In the genomic region with DNA sequence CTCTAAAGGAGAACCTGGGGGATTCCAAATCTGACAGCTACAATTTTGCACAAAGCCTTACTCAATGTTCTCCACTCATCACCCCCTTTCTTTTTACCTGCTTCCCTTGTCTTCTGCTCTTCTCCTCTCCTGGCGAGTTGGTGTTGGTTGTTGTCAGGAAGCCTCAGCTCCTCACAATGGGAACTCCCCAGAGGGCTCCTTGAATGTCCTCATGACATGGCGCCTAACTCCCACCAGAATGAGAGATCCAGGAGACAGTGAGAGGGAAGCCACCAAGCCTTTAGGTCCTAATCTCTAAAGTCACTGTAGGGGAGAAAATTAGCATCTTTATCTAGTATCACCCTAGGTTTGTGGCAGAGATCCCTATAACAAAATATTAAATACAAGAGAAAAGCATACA, we compare ENCODE assay signal across 21 cellular contexts.
A peak's percentile ranks its signal among the peaks of the same experiment; 100 is the strongest.
DNase-seq lines count a peak whose midpoint lies in the region; ATAC-seq, FAIRE-seq and TF ChIP-seq lines count a peak whose summit lies in the region.
"Had no signal": no experiment of that assay in that cellular context is flagged by ENCODE, and none has a peak within 500 bp of the region (broad histone marks: within the 10 kb centered on the region; RNA-seq: fewer than 3 reads in every experiment).

No MANE protein-coding gene starts in this region.

- H3K9me1 ChIP-seq in K562 (ENCODE audit: control insufficient read depth, insufficient read depth, low read length): no peaks in the 10 kb centered on the region

- intact Hi-C loops in Caco-2 (cut with micrococcal nuclease; ENCODE audit: unreplicated experiment) (loop anchor here (5.0 kb wide), 1 partner anchor 61 kb away; no protein-coding TSS in a partner anchor), K562 (cut with micrococcal nuclease) (loop anchor here (2.0 kb wide), 1 partner anchor 59 kb away; no protein-coding TSS in a partner anchor)

- H3K9me3 ChIP-seq in Caco-2: no peaks in the 10 kb centered on the region
- no peaks in the 10 kb centered on the region for H3K9me3 ChIP-seq in H9 (ENCODE audit: control insufficient read depth, low read depth, low read length)
- H3K9me3 ChIP-seq in K562 (replicated peaks; ENCODE audit: control insufficient read depth, insufficient read depth, low read depth, low read length): no peaks in the 10 kb centered on the region
- H3K9me3 ChIP-seq: BLaER1 treated with 17β-estradiol and CSF1 and Interleukin-3, amounts not matched to agents 10 nM and 100 nM had no signal

- no peaks in the 10 kb centered on the region for H3K79me1 ChIP-seq in H9 (ENCODE audit: insufficient read depth, low read depth, low read length, poor library complexity, severe bottlenecking)

- no peak overlapping the region for H3K23ac ChIP-seq in H9 (ENCODE audit: insufficient read length, low read depth, low read length)

- no peak overlapping the region for H3K4ac ChIP-seq in H9 (ENCODE audit: low read depth, low read length)

- H2AK5ac ChIP-seq in H9 (ENCODE audit: insufficient read length, low read length): no peak overlapping the region

- no peak for FAIRE-seq in K562 (lab: Jason Lieb, UNC)
- FAIRE-seq: D721Med, G401.6, GM12892, GM18507, HTR-8/SVneo had no signal

- no peak overlapping the region for H3T11ph ChIP-seq in H9 (ENCODE audit: low read length)

- H4K8ac ChIP-seq in H9 (replicated peaks; ENCODE audit: insufficient read length, low read depth, low read length): no peak overlapping the region

- H3K79me2 ChIP-seq in H9 (ENCODE audit: insufficient read depth, low read length) (no peaks in the 10 kb centered on the region), K562 (ENCODE audit: control insufficient read depth, insufficient read depth, low read length) (no peaks in the 10 kb centered on the region)

- H3K36me3 Mint-ChIP-seq in Caco-2 (ENCODE audit: insufficient read depth, unreplicated experiment) (peaks cover 12% of the 10 kb centered on the region), H9 (ENCODE audit: insufficient read depth in 1 of 3, low read depth in 3 of 3) (peaks cover 0 to 5% (median 0%) of the 10 kb centered on the region in 3 experiments; a peak in 3 of 7 replicates)
- H3K36me3 Mint-ChIP-seq: CD8-positive, alpha-beta T cell had no signal

- no peak for ATAC-seq in K562
- ATAC-seq in GM18861 (IDR thresholded peaks at IDR 0.05; ENCODE audit: unreplicated experiment): no peak
- ATAC-seq: CD8-positive, alpha-beta T cell had no signal

- H3K56ac ChIP-seq in H9 (ENCODE audit: insufficient read length, low read depth, low read length): no peak overlapping the region

- no peak for DNase-seq in Caco-2
- DNase-seq in H9: no peak
- no peak for DNase-seq in K562 (ENCODE audit: extremely low read depth in 1 of 4, low spot score in 3 of 4)
- DNase-seq in epithelial cell of prostate (ENCODE audit: low read depth, low spot score): no peak
- DNase-seq in stimulated activated CD4-positive, alpha-beta T cell treated with anti-CD3 and anti-CD28 coated beads, Interleukin-1b, Interleukin-23, amount 100 ng/mL, for 48 hours: no peak
- no peak for DNase-seq in SW480 (ENCODE audit: low spot score)
- DNase-seq in activated T-cell treated with anti-CD3 and anti-CD28 coated beads, Interleukin-2, amount 50 U/mL, for 1 hour: no peak
- DNase-seq: CD8-positive, alpha-beta T cell; COR-L47; GOT3; HCEC 1CT; IMR-90; KBM-7 had no signal

- H2BK15ac ChIP-seq in H9 (ENCODE audit: low read depth, low read length): no peak overlapping the region

- no peak overlapping the region for H3K9ac ChIP-seq in H9 (ENCODE audit: extremely low read depth, insufficient read length, low read length)
- H3K9ac ChIP-seq in K562 (ENCODE audit: insufficient read depth in 1 of 2, low read depth in 2 of 2, low read length in 2 of 2): no peak overlapping the region
- H3K9ac ChIP-seq: BLaER1 treated with 17β-estradiol and CSF1 and Interleukin-3, amounts not matched to agents 10 nM and 100 nM had no signal

- H4K5ac ChIP-seq in H9 (ENCODE audit: insufficient read length, low read depth, low read length): no peak overlapping the region

- H3K27ac Mint-ChIP-seq in Caco-2 (ENCODE audit: unreplicated experiment) (peak overlapping the region; percentile 49), H9 (peak overlapping the region in 2 of 3 experiments; percentile 56 to 62; a peak in 2 of 7 replicates)
- H3K27ac Mint-ChIP-seq: B cell; CD8-positive, alpha-beta T cell had no signal

- TF ChIP-seq RAD21 in K562 (CRISPR knock-in tag; conservative IDR thresholded peaks at IDR 0.05 in 1 of 2, IDR thresholded peaks at IDR 0.05 in 1 of 2): no peak

- POLR2A ChIA-PET in Caco-2 (lab: Charles Lee) (no interaction called here), K562 (lab: Yijun Ruan, JAX) (interaction anchor here (0.9 kb wide), 1 partner anchor 11 kb away, joined by 3 read pairs; no protein-coding TSS in a partner anchor)

- H3K36me3 ChIP-seq in Caco-2 (ENCODE audit: control insufficient read depth, insufficient read depth, low read length) (no peaks in the 10 kb centered on the region), K562 (ENCODE audit: control insufficient read depth, insufficient read depth, low read length) (no peaks in the 10 kb centered on the region)
- H3K36me3 ChIP-seq: BLaER1 treated with 17β-estradiol and CSF1 and Interleukin-3, amounts not matched to agents 10 nM and 100 nM had no signal

- no peak overlapping the region for H2BK5ac ChIP-seq in H9 (ENCODE audit: insufficient read length, low read length)

- H3K4me3 Mint-ChIP-seq in Caco-2 (ENCODE audit: unreplicated experiment) (no peak overlapping the region), H9 (no peak overlapping the region)
- H3K4me3 Mint-ChIP-seq: B cell; CD8-positive, alpha-beta T cell had no signal

- H3K18ac ChIP-seq in H9 (ENCODE audit: insufficient read length, low read depth, low read length): no peak overlapping the region

- H3K4me1 ChIP-seq in Caco-2: peaks cover 73% of the 10 kb centered on the region
- H3K4me1 ChIP-seq in H9 (ENCODE audit: insufficient read depth, low read length): no peaks in the 10 kb centered on the region; the same call in 1 of the 2 replicates
- peaks cover 0 to 24% of the 10 kb centered on the region in 2 experiments; a peak in 3 of 5 replicates for H3K4me1 ChIP-seq in K562 (replicated peaks in 1 of 2; ENCODE audit: control insufficient read depth in 2 of 2, insufficient read depth in 2 of 2, low read length in 2 of 2)

- TF ChIP-seq CTCF in Caco-2 (IDR thresholded peaks at IDR 0.05; ENCODE audit: insufficient read depth in 1 of 2, low read depth in 1 of 2, low read length in 1 of 2, severe bottlenecking in 1 of 2, unreplicated experiment in 1 of 2) (no peak), H9 (conservative IDR thresholded peaks at IDR 0.05) (no peak), K562 (IDR thresholded peaks at IDR 0.05 in 2 of 3, conservative IDR thresholded peaks at IDR 0.05 in 1 of 3; ENCODE audit: insufficient read depth in 2 of 3, low read depth in 1 of 3, low read length in 3 of 3) (no peak)

- H4K91ac ChIP-seq in H9 (ENCODE audit: insufficient read length, low read depth, low read length): no peak overlapping the region

- no peak overlapping the region for H3K14ac ChIP-seq in H9 (ENCODE audit: insufficient read depth, low read length)

- CTCF ChIA-PET in Caco-2 (lab: Charles Lee): interaction anchor here (0.7 kb wide), 1 partner anchor 204 kb away, joined by 3 read pairs; no protein-coding TSS in a partner anchor
- CTCF ChIA-PET in K562 (lab: Yijun Ruan, JAX; ENCODE audit: low intra/inter-chr PET ratio): interaction anchor here (0.7 kb wide), 1 partner anchor 238 kb away, joined by 3 read pairs; no protein-coding TSS in a partner anchor

- TF ChIP-seq EP300 in K562 (IDR thresholded peaks at IDR 0.05; ENCODE audit: low read length): no peak

- H3K4me1 Mint-ChIP-seq in Caco-2 (ENCODE audit: low read depth, unreplicated experiment) (peaks cover 51% of the 10 kb centered on the region), H9 (peaks cover 34 to 36% of the 10 kb centered on the region in 2 experiments)
- H3K4me1 Mint-ChIP-seq: B cell had no signal

- H3K9me3 Mint-ChIP-seq in Caco-2 (ENCODE audit: unreplicated experiment): no peaks in the 10 kb centered on the region
- H3K9me3 Mint-ChIP-seq in H9: no peaks in the 10 kb centered on the region
- H3K9me3 Mint-ChIP-seq: CD8-positive, alpha-beta T cell had no signal

- no peak overlapping the region for H2BK20ac ChIP-seq in H9 (ENCODE audit: low read depth, low read length, poor library complexity, severe bottlenecking)

- H3K27me3 ChIP-seq in Caco-2 (replicated peaks; ENCODE audit: control insufficient read depth, insufficient read depth, low read length): no peaks in the 10 kb centered on the region
- H3K27me3 ChIP-seq in H9 (ENCODE audit: insufficient read depth, low read length): no peaks in the 10 kb centered on the region
- H3K27me3 ChIP-seq in K562 (ENCODE audit: control insufficient read depth in 2 of 2, insufficient read depth in 2 of 2, low read length in 2 of 2): no peaks in the 10 kb centered on the region
- H3K27me3 ChIP-seq: BLaER1 treated with 17β-estradiol and CSF1 and Interleukin-3, amounts not matched to agents 10 nM and 100 nM had no signal

- BruUV-seq in Caco-2 (replicated peaks; lab: Mats Ljungman, UMichigan) (no TSS peak), K562 (replicated peaks; lab: Mats Ljungman, UMichigan) (no TSS peak)

- no peaks in the 10 kb centered on the region for H3K23me2 ChIP-seq in H9 (ENCODE audit: insufficient read length, low read depth, low read length, poor library complexity, severe bottlenecking)

- H3K4me3 ChIP-seq in Caco-2 (ENCODE audit: low read depth, low read length): no peak overlapping the region
- H3K4me3 ChIP-seq in K562: no peak overlapping the region
- H3K4me3 ChIP-seq: BLaER1 treated with 17β-estradiol and CSF1 and Interleukin-3, amounts not matched to agents 10 nM and 100 nM had no signal

- in situ Hi-C loops in K562 (cut with MboI): no loop called here

- H2BK12ac ChIP-seq in H9 (ENCODE audit: insufficient read length, low read depth, low read length): no peak overlapping the region

- H3K27me3 Mint-ChIP-seq in Caco-2 (ENCODE audit: insufficient read depth, unreplicated experiment): no peaks in the 10 kb centered on the region
- H3K27me3 Mint-ChIP-seq in H9 (ENCODE audit: low read depth): no peaks in the 10 kb centered on the region

- no peak overlapping the region for H3K27ac ChIP-seq in H9 (ENCODE audit: insufficient read length, low read depth, low read length)
- H3K27ac ChIP-seq in K562 (ENCODE audit: extremely low read depth, low read depth, low read length): peak overlapping the region; percentile 13; the same call in 2 of the 3 replicates
- H3K27ac ChIP-seq in epithelial cell of prostate: peak overlapping the region; percentile 25
- H3K27ac ChIP-seq: BLaER1 treated with 17β-estradiol and CSF1 and Interleukin-3, amounts not matched to agents 10 nM and 100 nM had no signal

- H3K4me2 ChIP-seq in H9 (ENCODE audit: insufficient read depth, insufficient read length, low read length): no peak overlapping the region
- no peak overlapping the region for H3K4me2 ChIP-seq in K562 (ENCODE audit: insufficient read depth, low read length)
- H3K4me2 ChIP-seq: BLaER1 treated with 17β-estradiol and CSF1 and Interleukin-3, amounts not matched to agents 10 nM and 100 nM had no signal

- H2BK120ac ChIP-seq in H9 (ENCODE audit: low read depth, low read length, poor library complexity, severe bottlenecking): no peak overlapping the region

- WGBS in H9 (ENCODE audit: extremely low coverage, insufficient read length, low lambda C conversion rate): no CpG with 5 or more reads among the region's 2 CpGs
- 61% methylated on average over 2 of the region's 2 CpGs for WGBS in K562 (ENCODE audit: insufficient coverage, low coverage, missing lambda C conversion rate)

- no peak overlapping the region for H2AFZ ChIP-seq in H9 (ENCODE audit: low read length)
- peak overlapping the region; percentile 78 for H2AFZ ChIP-seq in K562 (ENCODE audit: low read depth, low read length)

- H4K20me1 ChIP-seq in H9 (ENCODE audit: control insufficient read depth, insufficient read depth, insufficient read length) (no peaks in the 10 kb centered on the region), K562 (replicated peaks; ENCODE audit: control insufficient read depth, insufficient read depth, low read length) (no peaks in the 10 kb centered on the region)
- H4K20me1 ChIP-seq: BLaER1 treated with 17β-estradiol and CSF1 and Interleukin-3, amounts not matched to agents 10 nM and 100 nM had no signal

- TF ChIP-seq POLR2A in K562 (conservative IDR thresholded peaks at IDR 0.05): no peak
